ENCODE assay signal across 18 cellular contexts in the genomic region with DNA sequence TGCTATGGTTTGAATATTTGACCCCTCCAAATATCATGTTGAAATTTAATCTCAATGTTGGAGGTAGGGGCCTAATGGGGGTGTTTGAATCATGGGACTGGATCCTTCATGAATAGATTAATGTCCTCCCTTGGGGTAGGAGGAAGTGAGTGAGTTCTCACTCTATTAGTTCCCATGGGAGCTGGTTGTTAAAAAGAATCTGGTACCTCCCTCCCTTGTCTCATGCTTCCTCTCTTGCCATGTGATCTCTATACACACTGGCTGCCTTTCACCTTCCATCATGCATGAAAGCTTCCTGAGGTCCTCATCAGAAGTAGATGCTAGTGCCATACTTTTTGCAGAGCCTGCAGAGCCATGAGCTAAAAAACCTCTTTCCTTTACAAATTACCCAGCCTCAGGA.
"Had no signal": no experiment of that assay in that cellular context is flagged by ENCODE, and none has a peak within 500 bp of the region (broad histone marks: within the 10 kb centered on the region; RNA-seq: fewer than 3 reads in every experiment).

No MANE protein-coding gene starts in this region.

- ATAC-seq: activated T-cell treated with anti-CD3 and anti-CD28 coated beads, Interleukin-2, amount 50 U/mL, for 4 hours had no signal

- H3K4me3 ChIP-seq: SK-N-MC had no signal

- H3K27ac ChIP-seq: SK-N-MC, VCaP had no signal

- DNase-seq: activated CD4-positive, alpha-beta memory T cell treated with anti-CD3 and anti-CD28 coated beads for 36 hours; activated CD4-positive, alpha-beta T cell treated with anti-CD3 and anti-CD28 coated beads, Interleukin-2, amount 10 ng/mL, durations not matched to agents 7 days and 5 days; activated CD4-positive, CD25-positive, alpha-beta regulatory T cell; activated CD8-positive, alpha-beta memory T cell treated with anti-CD3 and anti-CD28 coated beads for 24 hours; activated gamma-delta T cell; activated naive CD4-positive, alpha-beta T cell treated with anti-CD3 and anti-CD28 coated beads for 36 hours; activated T-cell treated with anti-CD3 and anti-CD28 coated beads, Interleukin-2, amount 50 U/mL, for 4 hours; amygdala; NCI-H1092 treated with DMSO at 0.1 percent for 48 hours; NCI-H1417 treated with DMSO at 0.1 percent for 48 hours; NCI-H1694; NCI-H2029; NCI-H526; NCI-H82; SIG-M5; T-helper 1 cell had no signal
